ENCODE assay signal across 1 cellular context in genomic region chr2:216502776-216503629, GRCh38.
A peak's percentile ranks its signal among the peaks of the same experiment; 100 is the strongest.
TF ChIP-seq lines count a peak whose summit lies in the region.

No MANE protein-coding gene starts in this region.

TF ChIP-seq in WTC11, 78 proteins besides CTCF, POLR2A, EP300 and RAD21 (continued from another document):
- TF ChIP-seq, protein P1, sequence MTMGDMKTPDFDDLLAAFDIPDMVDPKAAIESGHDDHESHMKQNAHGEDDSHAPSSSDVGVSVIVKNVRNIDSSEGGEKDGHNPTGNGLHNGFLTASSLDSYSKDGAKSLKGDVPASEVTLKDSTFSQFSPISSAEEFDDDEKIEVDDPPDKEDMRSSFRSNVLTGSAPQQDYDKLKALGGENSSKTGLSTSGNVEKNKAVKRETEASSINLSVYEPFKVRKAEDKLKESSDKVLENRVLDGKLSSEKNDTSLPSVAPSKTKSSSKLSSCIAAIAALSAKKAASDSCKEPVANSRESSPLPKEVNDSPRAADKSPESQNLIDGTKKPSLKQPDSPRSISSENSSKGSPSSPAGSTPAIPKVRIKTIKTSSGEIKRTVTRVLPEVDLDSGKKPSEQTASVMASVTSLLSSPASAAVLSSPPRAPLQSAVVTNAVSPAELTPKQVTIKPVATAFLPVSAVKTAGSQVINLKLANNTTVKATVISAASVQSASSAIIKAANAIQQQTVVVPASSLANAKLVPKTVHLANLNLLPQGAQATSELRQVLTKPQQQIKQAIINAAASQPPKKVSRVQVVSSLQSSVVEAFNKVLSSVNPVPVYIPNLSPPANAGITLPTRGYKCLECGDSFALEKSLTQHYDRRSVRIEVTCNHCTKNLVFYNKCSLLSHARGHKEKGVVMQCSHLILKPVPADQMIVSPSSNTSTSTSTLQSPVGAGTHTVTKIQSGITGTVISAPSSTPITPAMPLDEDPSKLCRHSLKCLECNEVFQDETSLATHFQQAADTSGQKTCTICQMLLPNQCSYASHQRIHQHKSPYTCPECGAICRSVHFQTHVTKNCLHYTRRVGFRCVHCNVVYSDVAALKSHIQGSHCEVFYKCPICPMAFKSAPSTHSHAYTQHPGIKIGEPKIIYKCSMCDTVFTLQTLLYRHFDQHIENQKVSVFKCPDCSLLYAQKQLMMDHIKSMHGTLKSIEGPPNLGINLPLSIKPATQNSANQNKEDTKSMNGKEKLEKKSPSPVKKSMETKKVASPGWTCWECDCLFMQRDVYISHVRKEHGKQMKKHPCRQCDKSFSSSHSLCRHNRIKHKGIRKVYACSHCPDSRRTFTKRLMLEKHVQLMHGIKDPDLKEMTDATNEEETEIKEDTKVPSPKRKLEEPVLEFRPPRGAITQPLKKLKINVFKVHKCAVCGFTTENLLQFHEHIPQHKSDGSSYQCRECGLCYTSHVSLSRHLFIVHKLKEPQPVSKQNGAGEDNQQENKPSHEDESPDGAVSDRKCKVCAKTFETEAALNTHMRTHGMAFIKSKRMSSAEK (CRISPR knock-in tag; IDR thresholded peaks at IDR 0.05; ENCODE audit: borderline replicate concordance) = peak; percentile 18; the same call in 1 of the 2 replicates
- no peak for TF ChIP-seq ZNF263 (CRISPR knock-in tag; IDR thresholded peaks at IDR 0.05; ENCODE audit: low read depth)
- peak; percentile 73; the same call in 1 of the 2 replicates for TF ChIP-seq ZNF671 (CRISPR knock-in tag; IDR thresholded peaks at IDR 0.05)
- peak; percentile 76; the same call in 1 of the 2 replicates for TF ChIP-seq ZNF416 (CRISPR knock-in tag; IDR thresholded peaks at IDR 0.05)
- no peak for TF ChIP-seq SOX15 (CRISPR knock-in tag; IDR thresholded peaks at IDR 0.05)
